Comparison of ENCODE assay signal across 10 cellular contexts in genomic region chr17:35610746-35611145, GRCh38. TPM values are rescaled to one million over a fixed set of nuclear protein-coding genes. Genes with fewer than 3 reads are reported as not detected.
"Had no signal": no experiment of that assay in that cellular context is flagged by ENCODE, and none has a peak within 500 bp of the region (broad histone marks: within the 10 kb centered on the region; RNA-seq: fewer than 3 reads in every experiment).

No MANE protein-coding gene starts in this region.

RNA-seq across cellular contexts. Expression of gene SLFN14, which starts 50.1 kb away (rescaled TPM):
- total RNA-seq: stomach, subcutaneous adipose tissue, suprapubic skin, thoracic aorta, tibial nerve, transverse colon, upper lobe of right lung, ureter, vagina had no signal
- polyA plus RNA-seq: stomach, urinary bladder had no signal
